Comparison of ENCODE assay signal across 18 cellular contexts in the genomic region with DNA sequence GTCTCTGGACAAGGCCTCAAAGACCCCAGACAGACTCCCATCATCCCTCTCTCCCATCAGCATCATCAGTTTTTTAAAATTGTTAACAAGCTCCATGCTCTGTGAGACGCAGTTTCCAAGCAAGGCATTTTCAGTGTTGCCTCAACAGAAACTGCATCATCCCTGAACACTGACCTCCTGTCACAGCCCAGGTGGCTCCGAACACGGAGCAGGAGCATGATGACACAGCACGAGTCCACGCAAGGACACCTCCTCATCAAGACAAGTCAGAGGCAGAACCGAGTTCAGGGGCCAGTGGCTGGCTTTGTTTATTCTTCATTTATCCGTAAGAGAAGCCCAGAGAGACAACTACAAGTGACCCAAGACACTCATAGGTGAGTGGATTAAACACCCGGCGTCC.
A peak's percentile ranks its signal among the peaks of the same experiment; 100 is the strongest.
DNase-seq lines count a peak whose midpoint lies in the region; ATAC-seq and TF ChIP-seq lines count a peak whose summit lies in the region.
"Had no signal": no experiment of that assay in that cellular context is flagged by ENCODE, and none has a peak within 500 bp of the region (broad histone marks: within the 10 kb centered on the region; RNA-seq: fewer than 3 reads in every experiment).

No MANE protein-coding gene starts in this region.

- H3K27ac ChIP-seq in BLaER1: no peak overlapping the region
- H3K27ac ChIP-seq in CD4-positive, alpha-beta memory T cell (ENCODE audit: low read depth, low read length): no peak overlapping the region
- H3K27ac ChIP-seq: cardiac muscle cell, parathyroid adenoma had no signal

- no peaks in the 10 kb centered on the region for H3K27me3 ChIP-seq in BLaER1
- no peaks in the 10 kb centered on the region for H3K27me3 ChIP-seq in CD4-positive, alpha-beta memory T cell (ENCODE audit: insufficient read depth, low read length)
- H3K27me3 ChIP-seq: cardiac muscle cell, gastroesophageal sphincter had no signal

- peaks cover 73% of the 10 kb centered on the region for H3K4me1 ChIP-seq in BLaER1
- peaks cover 68% of the 10 kb centered on the region for H3K4me1 ChIP-seq in CD4-positive, alpha-beta memory T cell (ENCODE audit: insufficient read depth, low read length)

- peaks cover 41 to 85% (median 61%) of the 10 kb centered on the region in 4 donors for H3K4me1 Mint-ChIP-seq in CD4-positive, alpha-beta memory T cell
- peaks cover 71% of the 10 kb centered on the region for H3K4me1 Mint-ChIP-seq in activated naive CD8-positive, alpha-beta T cell (ENCODE audit: low read depth)
- peaks cover 56% of the 10 kb centered on the region for H3K4me1 Mint-ChIP-seq in mesothelial cell of epicardium

- peaks cover 67% of the 10 kb centered on the region for H3K36me3 ChIP-seq in BLaER1
- H3K36me3 ChIP-seq in CD4-positive, alpha-beta memory T cell (ENCODE audit: insufficient read depth, low read length): no peaks in the 10 kb centered on the region
- H3K36me3 ChIP-seq: cardiac muscle cell, gastroesophageal sphincter had no signal

- ATAC-seq in GM18861 (IDR thresholded peaks at IDR 0.05; ENCODE audit: unreplicated experiment): no peak
- no peak for ATAC-seq in HG02973 (IDR thresholded peaks at IDR 0.05; ENCODE audit: unreplicated experiment)
- no peak for ATAC-seq in HG03039 (IDR thresholded peaks at IDR 0.05; ENCODE audit: unreplicated experiment)
- ATAC-seq: esophagus mucosa, gastroesophageal sphincter, HCT116 had no signal

- H3K9me3 ChIP-seq in BLaER1: no peaks in the 10 kb centered on the region
- H3K9me3 ChIP-seq in CD4-positive, alpha-beta memory T cell (ENCODE audit: control insufficient read depth in 1 of 2, low read length in 2 of 2): no peaks in the 10 kb centered on the region
- H3K9me3 ChIP-seq: gastroesophageal sphincter had no signal

- no peak for DNase-seq in CD4-positive, alpha-beta memory T cell
- no peak for DNase-seq in mesothelial cell of epicardium (ENCODE audit: low spot score in 2 of 2, unreplicated experiment in 2 of 2)
- DNase-seq in COR-L47 (lab: John Stamatoyannopoulos, UW): no peak
- DNase-seq: activated CD4-positive, CD25-positive, alpha-beta regulatory T cell treated with anti-CD3 and anti-CD28 coated beads, Interleukin-2, amount 50 U/mL, for 72 hours; NCI-H1092 treated with DMSO at 0.1 percent for 48 hours; NCI-H69; SHP77 treated with DMSO at 0.1 percent for 48 hours; stimulated activated CD4-positive, alpha-beta T cell treated with anti-CD3 and anti-CD28 coated beads, Interleukin-4, amount 100 ng/mL, for 1 hour had no signal

- H3K4me3 Mint-ChIP-seq in CD4-positive, alpha-beta memory T cell: peak overlapping the region in 4 of 8 donors; percentile 35 to 47 (median 38)
- peak overlapping the region; percentile 51 for H3K4me3 Mint-ChIP-seq in activated naive CD8-positive, alpha-beta T cell
- no peak overlapping the region for H3K4me3 Mint-ChIP-seq in mesothelial cell of epicardium

- H4K20me1 ChIP-seq in BLaER1: peaks cover 97% of the 10 kb centered on the region

- intact Hi-C loops in CD4-positive, alpha-beta memory T cell (cut with micrococcal nuclease): no loop called here

- peaks cover 0 to 33% of the 10 kb centered on the region in 2 donors for H3K36me3 Mint-ChIP-seq in CD4-positive, alpha-beta memory T cell
- no peaks in the 10 kb centered on the region for H3K36me3 Mint-ChIP-seq in activated naive CD8-positive, alpha-beta T cell
- no peaks in the 10 kb centered on the region for H3K36me3 Mint-ChIP-seq in mesothelial cell of epicardium

- CTCF ChIA-PET in CD4-positive, alpha-beta memory T cell (lab: Charles Lee; ENCODE audit: partially characterized antibody): no interaction called here

- peak overlapping the region; percentile 48 for H3K4me2 ChIP-seq in BLaER1

- POLR2A ChIA-PET in CD4-positive, alpha-beta memory T cell (lab: Charles Lee; ENCODE audit: partially characterized antibody): no interaction called here

- no peak for TF ChIP-seq CTCF in mesothelial cell of epicardium (IDR thresholded peaks at IDR 0.05; ENCODE audit: unreplicated experiment)

- H3K9ac ChIP-seq in BLaER1: 0 out of 2 replicates have a peak overlapping the region, but pooled peaks have one; percentile 27
- H3K9ac ChIP-seq: parathyroid adenoma had no signal

- no peaks in the 10 kb centered on the region for H3K9me3 Mint-ChIP-seq in CD4-positive, alpha-beta memory T cell
- H3K9me3 Mint-ChIP-seq in activated naive CD8-positive, alpha-beta T cell (ENCODE audit: low read depth): no peaks in the 10 kb centered on the region
- H3K9me3 Mint-ChIP-seq in mesothelial cell of epicardium: no peaks in the 10 kb centered on the region

- no peak overlapping the region for H3K4me3 ChIP-seq in BLaER1
- H3K4me3 ChIP-seq in CD4-positive, alpha-beta memory T cell (ENCODE audit: low read length in 2 of 2): no peak overlapping the region
- H3K4me3 ChIP-seq: cardiac muscle cell, gastroesophageal sphincter had no signal

- peak overlapping the region; percentile 38 to 91 (median 68) for H3K27ac Mint-ChIP-seq in CD4-positive, alpha-beta memory T cell
- H3K27ac Mint-ChIP-seq in activated naive CD8-positive, alpha-beta T cell: peak overlapping the region; percentile 73
- H3K27ac Mint-ChIP-seq in mesothelial cell of epicardium: peak overlapping the region; percentile 89

- H3K27me3 Mint-ChIP-seq in CD4-positive, alpha-beta memory T cell: no peaks in the 10 kb centered on the region
- H3K27me3 Mint-ChIP-seq in activated naive CD8-positive, alpha-beta T cell: no peaks in the 10 kb centered on the region
- no peaks in the 10 kb centered on the region for H3K27me3 Mint-ChIP-seq in mesothelial cell of epicardium (ENCODE audit: low read depth)
